Comparison of ENCODE assay signal across 8 cellular contexts in genomic region chr11:10540915-10541591, GRCh38. TPM values are rescaled to one million over a fixed set of nuclear protein-coding genes. Genes with fewer than 3 reads are reported as not detected.
A peak's percentile ranks its signal among the peaks of the same experiment; 100 is the strongest.
DNase-seq lines count a peak whose midpoint lies in the region; ATAC-seq and TF ChIP-seq lines count a peak whose summit lies in the region.

TSS of gene RNF141 (minus strand) at chr11:10541187. CDS start at chr11:10534158, 7,029 bp downstream.

- peak within 1 kb of the TSS; percentile 76 to 88 for H3K4me3 ChIP-seq in Panc1 (ENCODE audit: low read depth in 2 of 2, low read length in 2 of 2)
- peak within 1 kb of the TSS; percentile 81 for H3K4me3 ChIP-seq in naive thymus-derived CD4-positive, alpha-beta T cell (ENCODE audit: low read length)

- H3K9me3 Mint-ChIP-seq in activated T-helper 1 cell treated with anti-CD3 and anti-CD28 coated beads, Interleukin-12 subunit alpha, Interleukin-12 subunit beta, Interleukin-2, Interleukin-4 antibody, amounts not matched to agents 30 ng/mL and 10 ng/mL and 1 ng/mL, durations not matched to agents 14 hours and 24 hours and 36 hours, result peaks cover 4% of the 10 kb centered on the region
- H3K9me3 Mint-ChIP-seq in naive thymus-derived CD4-positive, alpha-beta T cell, result peaks cover 0 to 4% (median 0%) of the 10 kb centered on the region in 11 donors

- no TSS peak for BruUV-seq in Panc1 (replicated peaks; lab: Mats Ljungman, UMichigan)

- peaks cover 21% of the 10 kb centered on the region for H3K4me1 ChIP-seq in Panc1 (ENCODE audit: control insufficient read depth, insufficient read depth, low read length)
- H3K4me1 ChIP-seq in naive thymus-derived CD4-positive, alpha-beta T cell (ENCODE audit: control insufficient read depth in 2 of 2, insufficient read depth in 2 of 2, low read length in 2 of 2), result peaks cover 0 to 8% of the 10 kb centered on the region in 2 donors

- peak within 1 kb of the TSS; percentile 81 for H3K27ac ChIP-seq in Panc1 (ENCODE audit: low read length)
- H3K27ac ChIP-seq in naive thymus-derived CD4-positive, alpha-beta T cell (ENCODE audit: low read depth, low read length), result peak within 1 kb of the TSS; percentile 90

- H3K4me1 Mint-ChIP-seq in activated T-helper 1 cell treated with anti-CD3 and anti-CD28 coated beads, Interleukin-12 subunit alpha, Interleukin-12 subunit beta, Interleukin-2, Interleukin-4 antibody, amounts not matched to agents 30 ng/mL and 10 ng/mL and 1 ng/mL, durations not matched to agents 14 hours and 24 hours and 36 hours (ENCODE audit: low read depth), result peaks cover 29% of the 10 kb centered on the region
- H3K4me1 Mint-ChIP-seq in naive thymus-derived CD4-positive, alpha-beta T cell, result peaks cover 9 to 37% (median 26%) of the 10 kb centered on the region in 7 donors

- CTCF ChIA-PET in Panc1 (lab: Charles Lee), result interaction anchor here (0.5 to 1.5 kb wide), 6 partner anchors 17 to 236 kb away, joined by 3 to 7 read pairs (median 4); partner anchors contain the start of genes ADM and AMPD3
- CTCF ChIA-PET in naive thymus-derived CD4-positive, alpha-beta T cell (lab: Charles Lee), result interaction anchor here (0.7 to 3.6 kb wide), 16 partner anchors 9 to 207 kb away, joined by 3 to 24 read pairs (median 4); no protein-coding TSS in a partner anchor

- H3K27me3 ChIP-seq in Panc1 (ENCODE audit: control insufficient read depth, insufficient read depth, low read length), result no peaks in the 10 kb centered on the region
- H3K27me3 ChIP-seq in naive thymus-derived CD4-positive, alpha-beta T cell (ENCODE audit: control insufficient read depth in 2 of 2, insufficient read depth in 2 of 2, low read length in 2 of 2), result no peaks in the 10 kb centered on the region

- TF ChIP-seq CTCF in Panc1 (IDR thresholded peaks at IDR 0.05), result peak; percentile 99

- no peaks in the 10 kb centered on the region for H3K36me3 Mint-ChIP-seq in activated T-helper 1 cell treated with anti-CD3 and anti-CD28 coated beads, Interleukin-12 subunit alpha, Interleukin-12 subunit beta, Interleukin-2, Interleukin-4 antibody, amounts not matched to agents 30 ng/mL and 10 ng/mL and 1 ng/mL, durations not matched to agents 14 hours and 24 hours and 36 hours (ENCODE audit: low read depth)
- peaks cover 0 to under 1% (median 0%) of the 10 kb centered on the region in 5 donors for H3K36me3 Mint-ChIP-seq in naive thymus-derived CD4-positive, alpha-beta T cell

- peak within 1 kb of the TSS; percentile 73 for H3K27ac Mint-ChIP-seq in activated T-helper 1 cell treated with anti-CD3 and anti-CD28 coated beads, Interleukin-12 subunit alpha, Interleukin-12 subunit beta, Interleukin-2, Interleukin-4 antibody, amounts not matched to agents 30 ng/mL and 10 ng/mL and 1 ng/mL, durations not matched to agents 14 hours and 24 hours and 36 hours
- H3K27ac Mint-ChIP-seq in naive thymus-derived CD4-positive, alpha-beta T cell, result peak within 1 kb of the TSS; percentile 68 to 95 (median 86)

- POLR2A ChIA-PET in Panc1 (lab: Charles Lee), result interaction anchor here (0.6 to 1.1 kb wide), 5 partner anchors 50 to 576 kb away, joined by 3 to 6 read pairs (median 4); no protein-coding TSS in a partner anchor
- POLR2A ChIA-PET in naive thymus-derived CD4-positive, alpha-beta T cell (lab: Charles Lee), result interaction anchor here (0.9 to 2.8 kb wide), 10 partner anchors 9 to 268 kb away, joined by 3 to 15 read pairs (median 4); partner anchors contain the start of genes AMPD3, CTR9 and EIF4G2

- H3K9me3 ChIP-seq in Panc1 (ENCODE audit: control insufficient read depth, insufficient read depth, low read depth, low read length), result peaks cover 9% of the 10 kb centered on the region; the same call in 1 of the 2 replicates
- no peaks in the 10 kb centered on the region for H3K9me3 ChIP-seq in naive thymus-derived CD4-positive, alpha-beta T cell (ENCODE audit: control insufficient read depth in 2 of 3, low read length in 3 of 3)

- H3K27me3 Mint-ChIP-seq in activated T-helper 1 cell treated with anti-CD3 and anti-CD28 coated beads, Interleukin-12 subunit alpha, Interleukin-12 subunit beta, Interleukin-2, Interleukin-4 antibody, amounts not matched to agents 30 ng/mL and 10 ng/mL and 1 ng/mL, durations not matched to agents 14 hours and 24 hours and 36 hours (ENCODE audit: insufficient read depth), result peaks cover 5% of the 10 kb centered on the region
- H3K27me3 Mint-ChIP-seq in naive thymus-derived CD4-positive, alpha-beta T cell, result no peaks in the 10 kb centered on the region

- peak; percentile 95 for DNase-seq in DMS79 treated with DMSO at 0.1 percent for 48 hours (lab: John Stamatoyannopoulos, UW)
- DNase-seq in KG1 (lab: John Stamatoyannopoulos, UW), result peak; percentile 95
- peak; percentile 82 for DNase-seq in Panc1 (ENCODE audit: low read depth, low spot score)
- peak; percentile 92 for DNase-seq in activated T-helper 1 cell treated with anti-CD3 and anti-CD28 coated beads, Interleukin-12 subunit alpha, Interleukin-12 subunit beta, Interleukin-2, Interleukin-4 antibody, amounts not matched to agents 30 ng/mL and 10 ng/mL and 1 ng/mL, durations not matched to agents 14 hours and 24 hours and 36 hours (ENCODE audit: low spot score)
- DNase-seq in fibroblast of gingiva (ENCODE audit: low read depth), result peak; percentile 89
- DNase-seq in naive thymus-derived CD4-positive, alpha-beta T cell, result peak; percentile 87 to 99 (median 94)
- peak; percentile 84 to 93 (median 90) for DNase-seq in stimulated activated naive CD4-positive, alpha-beta T cell (lab: John Stamatoyannopoulos, UW)

- H3K36me3 ChIP-seq in Panc1 (ENCODE audit: control insufficient read depth, insufficient read depth, low read length), result no peaks in the 10 kb centered on the region
- H3K36me3 ChIP-seq in naive thymus-derived CD4-positive, alpha-beta T cell (ENCODE audit: control insufficient read depth in 2 of 3, insufficient read depth in 3 of 3, low read length in 3 of 3), result peaks cover 0 to 4% (median 0%) of the 10 kb centered on the region in 3 experiments

- ATAC-seq in GM21723 (IDR thresholded peaks at IDR 0.05; ENCODE audit: unreplicated experiment) (peak; percentile 97), Panc1 (peak; percentile 98)
- ATAC-seq in naive thymus-derived CD4-positive, alpha-beta T cell, result peak; percentile 99

- H3K4me3 Mint-ChIP-seq in activated T-helper 1 cell treated with anti-CD3 and anti-CD28 coated beads, Interleukin-12 subunit alpha, Interleukin-12 subunit beta, Interleukin-2, Interleukin-4 antibody, amounts not matched to agents 30 ng/mL and 10 ng/mL and 1 ng/mL, durations not matched to agents 14 hours and 24 hours and 36 hours, result peak within 1 kb of the TSS; percentile 90
- H3K4me3 Mint-ChIP-seq in naive thymus-derived CD4-positive, alpha-beta T cell, result peak within 1 kb of the TSS; percentile 86 to 93 (median 90)

- in situ Hi-C loops in Panc1 (cut with HindIII; ENCODE audit: low pct_unique_long_range_greater_than_20kb, low sequenced_read_pairs), result no loop called here

- intact Hi-C loops in Panc1 (cut with micrococcal nuclease; ENCODE audit: unreplicated experiment), result loop anchor here (10.0 kb wide), 1 partner anchor 136 kb away; no protein-coding TSS in a partner anchor
- intact Hi-C loops in activated T-helper 1 cell treated with anti-CD3 and anti-CD28 coated beads, Interleukin-12 subunit alpha, Interleukin-12 subunit beta, Interleukin-2, Interleukin-4 antibody, amounts not matched to agents 30 ng/mL and 10 ng/mL and 1 ng/mL, durations not matched to agents 14 hours and 24 hours and 36 hours (cut with micrococcal nuclease), result loop anchor here (1.0 to 5.0 kb wide), 15 partner anchors 14 to 1858 kb away; partner anchors contain the start of genes AMPD3, CTR9, EIF4G2 and RPL27A
- intact Hi-C loops in naive thymus-derived CD4-positive, alpha-beta T cell (cut with micrococcal nuclease), result loop anchor here (1.0 to 10.0 kb wide), 19 partner anchors 14 to 1301 kb away; partner anchors contain the start of genes ADM (in 1 of the 2), CTR9 (in 1 of the 2), EIF4G2 (in 1 of the 2) and GALNT18 (in 1 of the 2)

RNA-seq across cellular contexts. Expression of gene RNF141, which starts in this region (rescaled TPM):
- total RNA-seq in Panc1 (2021; ENCODE audit: unreplicated experiment), result 35.8 TPM
- polyA plus RNA-seq in Panc1 (2012; ENCODE audit: insufficient read length), result 27.8 TPM
- total RNA-seq in activated T-helper 1 cell treated with anti-CD3 and anti-CD28 coated beads, Interleukin-12 subunit alpha, Interleukin-12 subunit beta, Interleukin-2, Interleukin-4 antibody, amounts not matched to agents 30 ng/mL and 10 ng/mL and 1 ng/mL, durations not matched to agents 14 hours and 24 hours and 36 hours, result 12.4 and 13.2 TPM in 2 replicates
- total RNA-seq in naive thymus-derived CD4-positive, alpha-beta T cell, result 10 to 100 TPM; 11.9 to 22.7 (median 17.3) TPM
- 10 to 100 TPM; 15.5 to 26.6 TPM for polyA plus RNA-seq in naive thymus-derived CD4-positive, alpha-beta T cell

Comparison
In these comparisons a context has a peak if more than half of its experiments do, and no peak if none do; other contexts are left out.
1. Peak in every context shown above with its lines: DNase-seq, ATAC-seq, H3K4me3 ChIP-seq and H3K27ac ChIP-seq.